1 cellular context compared by ENCODE assay signal in genomic region chr2:200394045-200394444, GRCh38.
TF ChIP-seq lines count a peak whose summit lies in the region.

No MANE protein-coding gene starts in this region.

TF ChIP-seq in IMR-90, 13 proteins besides CTCF, POLR2A, EP300 and RAD21 (continued from another document):
- TF ChIP-seq USF2 (IDR thresholded peaks at IDR 0.05; ENCODE audit: low read depth, low read length): no peak
